ENCODE assay signal across 1 cellular context in the genomic region with DNA sequence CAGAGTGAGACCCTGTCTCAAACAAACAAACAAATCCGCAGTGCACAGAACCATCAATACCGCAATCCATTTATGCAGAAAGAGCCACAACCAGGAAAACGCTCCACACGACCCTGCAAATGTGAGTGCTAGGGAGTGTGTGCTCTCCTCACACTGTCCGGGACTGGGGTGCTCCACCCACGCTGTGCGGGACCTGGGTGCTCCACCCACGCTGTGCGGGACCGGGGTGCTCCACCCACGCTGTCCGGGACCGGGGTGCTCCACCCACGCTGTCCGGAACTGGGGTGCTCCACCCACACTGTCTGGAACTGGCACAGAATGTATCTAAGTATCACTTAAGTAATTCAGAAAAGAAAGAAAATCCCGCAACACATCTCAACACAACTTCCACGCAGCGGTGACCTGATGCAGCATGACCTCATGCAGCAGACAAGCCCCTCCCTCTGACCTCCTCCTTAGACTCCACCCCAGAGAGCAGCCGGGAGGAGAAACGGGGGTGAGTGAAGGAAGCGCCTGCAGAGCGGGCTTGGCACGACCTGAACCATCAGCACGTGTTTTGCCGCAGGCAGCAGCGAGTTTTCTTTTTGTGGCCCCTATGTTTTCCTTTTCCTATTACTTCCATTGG.
TF ChIP-seq lines count a peak whose summit lies in the region.

No MANE protein-coding gene starts in this region.

TF ChIP-seq in SK-N-SH, 30 proteins besides CTCF, POLR2A, EP300 and RAD21 (continued from another document):
- TF ChIP-seq, protein P1, sequence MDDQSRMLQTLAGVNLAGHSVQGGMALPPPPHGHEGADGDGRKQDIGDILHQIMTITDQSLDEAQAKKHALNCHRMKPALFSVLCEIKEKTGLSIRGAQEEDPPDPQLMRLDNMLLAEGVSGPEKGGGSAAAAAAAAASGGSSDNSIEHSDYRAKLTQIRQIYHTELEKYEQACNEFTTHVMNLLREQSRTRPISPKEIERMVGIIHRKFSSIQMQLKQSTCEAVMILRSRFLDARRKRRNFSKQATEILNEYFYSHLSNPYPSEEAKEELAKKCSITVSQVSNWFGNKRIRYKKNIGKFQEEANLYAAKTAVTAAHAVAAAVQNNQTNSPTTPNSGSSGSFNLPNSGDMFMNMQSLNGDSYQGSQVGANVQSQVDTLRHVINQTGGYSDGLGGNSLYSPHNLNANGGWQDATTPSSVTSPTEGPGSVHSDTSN (IDR thresholded peaks at IDR 0.05) = no peak
- no peak for TF ChIP-seq TEAD4 (IDR thresholded peaks at IDR 0.05; ENCODE audit: borderline replicate concordance, insufficient read depth)
- no peak for TF ChIP-seq REST (IDR thresholded peaks at IDR 0.05; ENCODE audit: low read depth, low read length)
- no peak for TF ChIP-seq RFX5 (IDR thresholded peaks at IDR 0.05; ENCODE audit: low read length)
- TF ChIP-seq SMC3 (IDR thresholded peaks at IDR 0.05; ENCODE audit: low read depth, low read length) = no peak
- TF ChIP-seq EZH2phosphoT487 (IDR thresholded peaks at IDR 0.05; ENCODE audit: borderline replicate concordance, low read depth) = no peak
- TF ChIP-seq FOXM1 (IDR thresholded peaks at IDR 0.05; ENCODE audit: low read depth) = no peak
- no peak for TF ChIP-seq ELF1 (IDR thresholded peaks at IDR 0.05)
- no peak for TF ChIP-seq MEF2A (IDR thresholded peaks at IDR 0.05; ENCODE audit: borderline replicate concordance, low read depth)
